Comparison of ENCODE assay signal across 23 cellular contexts in genomic region chr6:155309150-155309549, GRCh38. TPM values are rescaled to one million over a fixed set of nuclear protein-coding genes. Genes with fewer than 3 reads are reported as not detected.
"Had no signal": no experiment of that assay in that cellular context is flagged by ENCODE, and none has a peak within 500 bp of the region (broad histone marks: within the 10 kb centered on the region; RNA-seq: fewer than 3 reads in every experiment).

No MANE protein-coding gene starts in this region.

- H3K9me3 ChIP-seq: gastroesophageal sphincter, heart right ventricle, lower lobe of right lung, prostate gland, testis, upper lobe of right lung had no signal

- H3K27me3 Mint-ChIP-seq: activated T-cell treated with anti-CD3 and anti-CD28 coated beads, Interleukin-2, amount 50 U/mL, for 24 hours; dendritic cell treated with granulocyte-macrophage colony-stimulating factor and Interleukin-4, amounts not matched to agents 40 ng/mL and 50 ng/mL, for 4 days; stimulated activated naive CD8-positive, alpha-beta T cell treated with anti-CD3 and anti-CD28 coated beads, Interleukin-15, Interleukin-2, amounts not matched to agents 100 ng/mL and 50 ng/mL, for 24 hours had no signal

- H3K4me3 Mint-ChIP-seq: activated T-cell treated with anti-CD3 and anti-CD28 coated beads, Interleukin-2, amount 50 U/mL, for 24 hours; dendritic cell treated with granulocyte-macrophage colony-stimulating factor and Interleukin-4, amounts not matched to agents 40 ng/mL and 50 ng/mL, for 4 days; mesothelial cell of epicardium; nephron progenitor cell; stimulated activated naive CD8-positive, alpha-beta T cell treated with anti-CD3 and anti-CD28 coated beads, Interleukin-15, Interleukin-2, amounts not matched to agents 100 ng/mL and 50 ng/mL, for 24 hours had no signal

- H3K36me3 ChIP-seq: prostate gland had no signal

- DNase-seq: activated CD4-positive, alpha-beta T cell treated with anti-CD3 and anti-CD28 coated beads, Interleukin-2, amount 50 U/mL, for 48 hours; activated CD4-positive, CD25-positive, alpha-beta regulatory T cell treated with anti-CD3 and anti-CD28 coated beads, Interleukin-2, amount 50 U/mL, for 72 hours; activated effector memory CD4-positive, alpha-beta T cell treated with Interleukin-2 at 50 U/mL for 16 hours; activated T-cell treated with anti-CD3 and anti-CD28 coated beads, Interleukin-2, amount 50 U/mL, for 24 hours; effector memory CD4-positive, alpha-beta T cell; heart right ventricle; left colon; lower lobe of right lung; nephron progenitor cell; right cardiac atrium; small intestine; stimulated activated CD4-positive, alpha-beta T cell treated with anti-CD3 and anti-CD28 coated beads, Interleukin-4, amount 100 ng/mL, for 4 hours; stimulated activated CD8-positive, alpha-beta memory T cell treated with anti-CD3 and anti-CD28 coated beads, Interleukin-4, amount 100 ng/mL, for 48 hours; T-helper 9 cell; testis; upper lobe of right lung had no signal

- H3K4me1 ChIP-seq: prostate gland had no signal

- H3K4me3 ChIP-seq: gastroesophageal sphincter, heart right ventricle, lower lobe of right lung, prostate gland, testis, upper lobe of right lung had no signal

- H3K27ac Mint-ChIP-seq: activated T-cell treated with anti-CD3 and anti-CD28 coated beads, Interleukin-2, amount 50 U/mL, for 24 hours; brain; dendritic cell treated with granulocyte-macrophage colony-stimulating factor and Interleukin-4, amounts not matched to agents 40 ng/mL and 50 ng/mL, for 4 days; mesothelial cell of epicardium; nephron progenitor cell; stimulated activated naive CD8-positive, alpha-beta T cell treated with anti-CD3 and anti-CD28 coated beads, Interleukin-15, Interleukin-2, amounts not matched to agents 100 ng/mL and 50 ng/mL, for 24 hours had no signal

- H3K9me3 Mint-ChIP-seq: activated naive CD4-positive, alpha-beta T cell treated with anti-CD3 and anti-CD28 coated beads, Interleukin-2, amount 50 U/mL, for 72 hours; activated T-cell treated with anti-CD3 and anti-CD28 coated beads, Interleukin-2, amount 50 U/mL, for 24 hours; brain; mesothelial cell of epicardium; nephron progenitor cell; stimulated activated naive CD8-positive, alpha-beta T cell treated with anti-CD3 and anti-CD28 coated beads, Interleukin-15, Interleukin-2, amounts not matched to agents 100 ng/mL and 50 ng/mL, for 24 hours had no signal

- H3K27ac ChIP-seq: gastroesophageal sphincter, heart right ventricle, lower lobe of right lung, prostate gland, testis, upper lobe of right lung had no signal

- H3K27me3 ChIP-seq: gastroesophageal sphincter, heart right ventricle, testis, upper lobe of right lung had no signal

RNA-seq across cellular contexts. Expression of gene CLDN20, which starts 45.3 kb away (rescaled TPM):
- polyA plus RNA-seq: heart right ventricle, right cardiac atrium, small intestine had no signal
